Comparison of ENCODE assay signal across 23 cellular contexts in the genomic region with DNA sequence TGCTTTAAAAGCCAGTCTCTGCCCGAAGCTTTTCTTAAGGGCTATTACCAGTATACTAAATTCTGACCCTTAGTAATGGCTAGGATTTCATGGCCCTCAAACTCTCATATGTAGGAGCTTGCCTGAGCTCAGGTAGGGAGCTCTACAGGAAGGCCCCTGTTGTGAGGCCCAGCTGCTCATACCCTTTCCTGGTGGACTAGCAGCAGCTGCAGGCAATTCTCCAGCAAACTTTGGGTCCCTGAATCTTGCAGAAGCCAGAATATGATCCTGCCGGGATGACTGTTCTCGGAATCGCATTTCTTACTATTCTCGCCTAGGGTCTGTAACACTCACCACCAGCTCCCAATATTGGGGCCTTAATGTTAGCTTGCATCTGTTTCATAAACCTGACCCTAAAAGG.
DNase-seq lines count a peak whose midpoint lies in the region; ATAC-seq and TF ChIP-seq lines count a peak whose summit lies in the region.
"Had no signal": no experiment of that assay in that cellular context is flagged by ENCODE, and none has a peak within 500 bp of the region (broad histone marks: within the 10 kb centered on the region; RNA-seq: fewer than 3 reads in every experiment).

No MANE protein-coding gene starts in this region.

- ATAC-seq in WTC11 (peak; percentile 48), GM18868 (IDR thresholded peaks at IDR 0.05; ENCODE audit: unreplicated experiment) (no peak)
- ATAC-seq: PC-3 had no signal

- POLR2A ChIA-PET in WTC11 (lab: Charles Lee), result interaction anchor here (0.9 to 1.4 kb wide), 2 partner anchors 9 to 10 kb away, joined by 3 to 4 read pairs; no protein-coding TSS in a partner anchor

- TF ChIP-seq CTCF in WTC11 (IDR thresholded peaks at IDR 0.05) (no peak), nephron progenitor cell (IDR thresholded peaks at IDR 0.05) (no peak), Calu3 (IDR thresholded peaks at IDR 0.05; ENCODE audit: unreplicated experiment) (no peak)

- no peak overlapping the region for H3K4me3 Mint-ChIP-seq in WTC11
- no peak overlapping the region for H3K4me3 Mint-ChIP-seq in nephron progenitor cell
- H3K4me3 Mint-ChIP-seq in Calu3 (ENCODE audit: low read depth, unreplicated experiment), result no peak overlapping the region
- H3K4me3 Mint-ChIP-seq: CD4-positive, alpha-beta memory T cell; H9; HFFc6; IgD-negative memory B cell had no signal

- CTCF ChIA-PET in WTC11 (lab: Charles Lee) (interaction anchor here (0.5 to 2.4 kb wide), 4 partner anchors 9 to 120 kb away, joined by 4 to 12 read pairs (median 4); no protein-coding TSS in a partner anchor), Calu3 (lab: Charles Lee) (no interaction called here)

- no peaks in the 10 kb centered on the region for H3K36me3 ChIP-seq in H7 (replicated peaks; ENCODE audit: control insufficient read depth, insufficient read depth, low read length)
- H3K36me3 ChIP-seq: SJSA1 had no signal

- no TSS peak for BruUV-seq in Calu3 (replicated peaks; lab: Mats Ljungman, UMichigan)

- peaks cover 8% of the 10 kb centered on the region for H3K27me3 Mint-ChIP-seq in WTC11 (ENCODE audit: low read depth)
- peaks cover 21% of the 10 kb centered on the region for H3K27me3 Mint-ChIP-seq in nephron progenitor cell (ENCODE audit: low read depth, poor library complexity)
- no peaks in the 10 kb centered on the region for H3K27me3 Mint-ChIP-seq in Calu3 (ENCODE audit: unreplicated experiment)
- H3K27me3 Mint-ChIP-seq: CD4-positive, alpha-beta memory T cell; IgD-negative memory B cell had no signal

- no peak overlapping the region for H3K4me3 ChIP-seq in H7 (ENCODE audit: insufficient read depth, low read depth, low read length)
- H3K4me3 ChIP-seq: SJSA1 had no signal

- 0 out of 2 replicates have a peak, but pooled peaks cover 4% of the 10 kb centered on the region for H3K36me3 Mint-ChIP-seq in WTC11
- no peaks in the 10 kb centered on the region for H3K36me3 Mint-ChIP-seq in nephron progenitor cell (ENCODE audit: low read depth)
- H3K36me3 Mint-ChIP-seq in Calu3 (ENCODE audit: insufficient read depth, unreplicated experiment), result no peaks in the 10 kb centered on the region
- H3K36me3 Mint-ChIP-seq: CD4-positive, alpha-beta memory T cell; IgD-negative memory B cell had no signal

- intact Hi-C loops in Calu3 (cut with micrococcal nuclease; ENCODE audit: unreplicated experiment), result no loop called here

- DNase-seq in H7 (peak; percentile 27), NCI-H146 (lab: John Stamatoyannopoulos, UW) (peak; percentile 41), WTC11 (ENCODE audit: low spot score) (no peak), nephron progenitor cell (no peak), NCI-H446 (lab: John Stamatoyannopoulos, UW) (no peak), Calu3 (no peak)
- DNase-seq: C1 segment of cervical spinal cord; CD4-positive, alpha-beta memory T cell; COR-L47; DND-41; H9; HFFc6; MM.1S; NCI-H1694 treated with DMSO at 0.1 percent for 48 hours; NCI-H2227 treated with DMSO at 0.1 percent for 48 hours; NCI-H510A; NCI-H748 treated with DMSO at 0.1 percent for 48 hours; NK-92 treated with Interleukin-12 subunit alpha and Interleukin-12 subunit beta, amount 100 ng/mL, for 24 hours; PC-3; T-helper 2 cell had no signal

- H3K9me3 Mint-ChIP-seq in WTC11, result peaks cover 9% of the 10 kb centered on the region
- peaks cover 10% of the 10 kb centered on the region for H3K9me3 Mint-ChIP-seq in nephron progenitor cell
- no peaks in the 10 kb centered on the region for H3K9me3 Mint-ChIP-seq in Calu3 (ENCODE audit: low read depth, unreplicated experiment)
- H3K9me3 Mint-ChIP-seq: IgD-negative memory B cell had no signal

- H3K27ac Mint-ChIP-seq in WTC11 (no peak overlapping the region), nephron progenitor cell (peak overlapping the region; percentile 7), Calu3 (ENCODE audit: unreplicated experiment) (no peak overlapping the region)
- H3K27ac Mint-ChIP-seq: CD4-positive, alpha-beta memory T cell; H9; HFFc6; IgD-negative memory B cell had no signal

- H3K27me3 ChIP-seq in H7 (ENCODE audit: control insufficient read depth, insufficient read depth, low read length), result peaks cover 3% of the 10 kb centered on the region
- H3K27me3 ChIP-seq: SJSA1 had no signal

- peaks cover 5% of the 10 kb centered on the region; the same call in 1 of the 2 replicates for H3K4me1 Mint-ChIP-seq in WTC11
- peaks cover 13% of the 10 kb centered on the region for H3K4me1 Mint-ChIP-seq in nephron progenitor cell
- peaks cover 9% of the 10 kb centered on the region for H3K4me1 Mint-ChIP-seq in Calu3 (ENCODE audit: low read depth, unreplicated experiment)
- H3K4me1 Mint-ChIP-seq: CD4-positive, alpha-beta memory T cell had no signal

TF ChIP-seq in WTC11, 78 proteins besides CTCF, POLR2A, EP300 and RAD21:
- no peak for TF ChIP-seq KAT7 (CRISPR knock-in tag; IDR thresholded peaks at IDR 0.05; ENCODE audit: borderline replicate concordance)
- TF ChIP-seq, protein P1, sequence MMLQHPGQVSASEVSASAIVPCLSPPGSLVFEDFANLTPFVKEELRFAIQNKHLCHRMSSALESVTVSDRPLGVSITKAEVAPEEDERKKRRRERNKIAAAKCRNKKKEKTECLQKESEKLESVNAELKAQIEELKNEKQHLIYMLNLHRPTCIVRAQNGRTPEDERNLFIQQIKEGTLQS (CRISPR knock-in tag; conservative IDR thresholded peaks at IDR 0.05), result no peak
- TF ChIP-seq, protein P2, sequence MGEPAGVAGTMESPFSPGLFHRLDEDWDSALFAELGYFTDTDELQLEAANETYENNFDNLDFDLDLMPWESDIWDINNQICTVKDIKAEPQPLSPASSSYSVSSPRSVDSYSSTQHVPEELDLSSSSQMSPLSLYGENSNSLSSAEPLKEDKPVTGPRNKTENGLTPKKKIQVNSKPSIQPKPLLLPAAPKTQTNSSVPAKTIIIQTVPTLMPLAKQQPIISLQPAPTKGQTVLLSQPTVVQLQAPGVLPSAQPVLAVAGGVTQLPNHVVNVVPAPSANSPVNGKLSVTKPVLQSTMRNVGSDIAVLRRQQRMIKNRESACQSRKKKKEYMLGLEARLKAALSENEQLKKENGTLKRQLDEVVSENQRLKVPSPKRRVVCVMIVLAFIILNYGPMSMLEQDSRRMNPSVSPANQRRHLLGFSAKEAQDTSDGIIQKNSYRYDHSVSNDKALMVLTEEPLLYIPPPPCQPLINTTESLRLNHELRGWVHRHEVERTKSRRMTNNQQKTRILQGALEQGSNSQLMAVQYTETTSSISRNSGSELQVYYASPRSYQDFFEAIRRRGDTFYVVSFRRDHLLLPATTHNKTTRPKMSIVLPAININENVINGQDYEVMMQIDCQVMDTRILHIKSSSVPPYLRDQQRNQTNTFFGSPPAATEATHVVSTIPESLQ (CRISPR knock-in tag; IDR thresholded peaks at IDR 0.05), result no peak
- no peak for TF ChIP-seq GTF2I (CRISPR knock-in tag; conservative IDR thresholded peaks at IDR 0.05)
- no peak for TF ChIP-seq ATF1 (CRISPR knock-in tag; IDR thresholded peaks at IDR 0.05)
- TF ChIP-seq, protein P3, sequence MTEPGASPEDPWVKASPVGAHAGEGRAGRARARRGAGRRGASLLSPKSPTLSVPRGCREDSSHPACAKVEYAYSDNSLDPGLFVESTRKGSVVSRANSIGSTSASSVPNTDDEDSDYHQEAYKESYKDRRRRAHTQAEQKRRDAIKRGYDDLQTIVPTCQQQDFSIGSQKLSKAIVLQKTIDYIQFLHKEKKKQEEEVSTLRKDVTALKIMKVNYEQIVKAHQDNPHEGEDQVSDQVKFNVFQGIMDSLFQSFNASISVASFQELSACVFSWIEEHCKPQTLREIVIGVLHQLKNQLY (CRISPR knock-in tag; IDR thresholded peaks at IDR 0.05), result no peak
- TF ChIP-seq, protein P4, sequence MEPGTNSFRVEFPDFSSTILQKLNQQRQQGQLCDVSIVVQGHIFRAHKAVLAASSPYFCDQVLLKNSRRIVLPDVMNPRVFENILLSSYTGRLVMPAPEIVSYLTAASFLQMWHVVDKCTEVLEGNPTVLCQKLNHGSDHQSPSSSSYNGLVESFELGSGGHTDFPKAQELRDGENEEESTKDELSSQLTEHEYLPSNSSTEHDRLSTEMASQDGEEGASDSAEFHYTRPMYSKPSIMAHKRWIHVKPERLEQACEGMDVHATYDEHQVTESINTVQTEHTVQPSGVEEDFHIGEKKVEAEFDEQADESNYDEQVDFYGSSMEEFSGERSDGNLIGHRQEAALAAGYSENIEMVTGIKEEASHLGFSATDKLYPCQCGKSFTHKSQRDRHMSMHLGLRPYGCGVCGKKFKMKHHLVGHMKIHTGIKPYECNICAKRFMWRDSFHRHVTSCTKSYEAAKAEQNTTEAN (CRISPR knock-in tag; IDR thresholded peaks at IDR 0.05), result no peak
- no peak for TF ChIP-seq TCF7 (CRISPR knock-in tag; IDR thresholded peaks at IDR 0.05; ENCODE audit: low read depth)
- TF ChIP-seq, protein P5, sequence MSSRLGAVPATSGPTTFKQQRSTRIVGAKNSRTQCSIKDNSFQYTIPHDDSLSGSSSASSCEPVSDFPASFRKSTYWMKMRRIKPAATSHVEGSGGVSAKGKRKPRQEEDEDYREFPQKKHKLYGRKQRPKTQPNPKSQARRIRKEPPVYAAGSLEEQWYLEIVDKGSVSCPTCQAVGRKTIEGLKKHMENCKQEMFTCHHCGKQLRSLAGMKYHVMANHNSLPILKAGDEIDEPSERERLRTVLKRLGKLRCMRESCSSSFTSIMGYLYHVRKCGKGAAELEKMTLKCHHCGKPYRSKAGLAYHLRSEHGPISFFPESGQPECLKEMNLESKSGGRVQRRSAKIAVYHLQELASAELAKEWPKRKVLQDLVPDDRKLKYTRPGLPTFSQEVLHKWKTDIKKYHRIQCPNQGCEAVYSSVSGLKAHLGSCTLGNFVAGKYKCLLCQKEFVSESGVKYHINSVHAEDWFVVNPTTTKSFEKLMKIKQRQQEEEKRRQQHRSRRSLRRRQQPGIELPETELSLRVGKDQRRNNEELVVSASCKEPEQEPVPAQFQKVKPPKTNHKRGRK (CRISPR knock-in tag; IDR thresholded peaks at IDR 0.05; ENCODE audit: borderline replicate concordance), result no peak
- no peak for TF ChIP-seq ZNF138 (CRISPR knock-in tag; conservative IDR thresholded peaks at IDR 0.05)
TF ChIP-seq in WTC11: peak in this region for 0.

Comparison
In these comparisons a context has a peak if more than half of its experiments do, and no peak if none do; other contexts are left out.
1. DNase-seq: peak in H7 (single experiment) and NCI-H146 (single experiment); none in WTC11 (single experiment), nephron progenitor cell (single experiment), NCI-H446 (0 of 2) and Calu3 (single experiment).